In the genomic region with DNA sequence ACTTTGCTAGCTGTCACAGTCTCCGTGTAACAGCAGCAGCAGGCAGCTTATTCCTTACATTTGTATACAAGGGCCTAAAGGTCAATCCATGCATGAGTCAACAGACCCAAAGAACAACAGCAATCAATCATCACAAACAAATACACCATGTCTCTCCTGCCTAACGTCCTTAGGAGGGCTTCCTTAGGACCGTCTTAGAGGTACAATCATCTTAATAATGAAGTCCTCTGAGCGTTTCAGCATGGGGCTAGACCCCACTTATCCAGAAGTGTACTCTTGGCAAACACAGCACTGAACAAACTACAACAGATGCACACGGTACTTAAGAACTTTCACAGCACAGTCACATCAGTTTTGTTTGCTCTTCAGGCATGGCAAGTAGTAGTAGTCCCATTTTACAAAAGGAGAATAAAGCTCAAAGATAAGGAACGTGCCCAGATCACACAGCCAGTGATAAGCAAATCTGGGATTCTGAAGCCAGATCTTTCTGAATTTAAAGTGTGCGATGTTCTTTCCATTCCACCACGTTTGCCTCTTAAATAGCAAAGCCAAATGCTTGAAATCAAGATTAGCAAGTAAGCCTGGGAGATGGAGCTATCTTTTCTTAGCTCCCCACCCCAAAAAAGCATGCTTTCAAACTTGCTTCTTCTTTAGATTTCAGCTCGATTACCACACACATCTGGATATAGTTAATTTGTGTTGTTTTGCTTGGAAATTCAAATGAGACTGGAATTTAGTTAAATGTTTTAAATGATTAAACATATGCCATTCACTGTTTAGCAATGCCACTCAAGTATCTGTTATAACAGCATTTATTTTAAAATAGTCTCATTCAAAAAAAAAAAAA, we compare ENCODE assay signal across 13 cellular contexts. TPM values are rescaled to one million over a fixed set of nuclear protein-coding genes. Genes with fewer than 3 reads are reported as not detected.
DNase-seq lines count a peak whose midpoint lies in the region; ATAC-seq, FAIRE-seq and TF ChIP-seq lines count a peak whose summit lies in the region.
"Had no signal": no experiment of that assay in that cellular context is flagged by ENCODE, and none has a peak within 500 bp of the region (broad histone marks: within the 10 kb centered on the region; RNA-seq: fewer than 3 reads in every experiment).

No MANE protein-coding gene starts in this region.

- H3K27me3 Mint-ChIP-seq in natural killer cell (ENCODE audit: low read depth in 2 of 2) = no peaks in the 10 kb centered on the region
- H3K27me3 Mint-ChIP-seq: central memory CD8-positive, alpha-beta T cell had no signal

- no peaks in the 10 kb centered on the region for H3K36me3 Mint-ChIP-seq in natural killer cell

- H3K9me3 Mint-ChIP-seq in natural killer cell = no peaks in the 10 kb centered on the region
- H3K9me3 Mint-ChIP-seq: central memory CD8-positive, alpha-beta T cell; T-helper 2 cell treated with Interferon-gamma antibody and Interleukin-4, amounts not matched to agents 5 μg/mL and 100 μg/mL, for 36 hours had no signal

- H3K4me3 Mint-ChIP-seq in natural killer cell = no peak overlapping the region
- H3K4me3 Mint-ChIP-seq: central memory CD8-positive, alpha-beta T cell; T-helper 2 cell treated with Interferon-gamma antibody and Interleukin-4, amounts not matched to agents 5 μg/mL and 100 μg/mL, for 36 hours had no signal

- H3K27me3 ChIP-seq in adipocyte (replicated peaks; ENCODE audit: control insufficient read depth, insufficient read depth, low read length) (no peaks in the 10 kb centered on the region), lower lobe of right lung (ENCODE audit: low read depth) (no peaks in the 10 kb centered on the region)

- intact Hi-C loops in lower lobe of right lung (cut with DNase I) = no loop called here
- intact Hi-C loops in natural killer cell (cut with micrococcal nuclease) = no loop called here

- peak; percentile 14 to 66 for ATAC-seq in lower lobe of right lung
- no peak for ATAC-seq in natural killer cell

- H3K4me3 ChIP-seq in adipocyte (ENCODE audit: low read length) (peak overlapping the region; percentile 55), lower lobe of right lung (no peak overlapping the region)
- H3K4me3 ChIP-seq: skin epidermis had no signal

- peak overlapping the region; percentile 44 for H3K9ac ChIP-seq in adipocyte (ENCODE audit: low read length)

- DNase-seq in DMS53 treated with DMSO at 0.1 percent for 48 hours (lab: John Stamatoyannopoulos, UW; ENCODE audit: unreplicated experiment) = peak; percentile 53
- DNase-seq in HTR-8/SVneo (ENCODE audit: insufficient read length, low spot score) = peak; percentile 34
- DNase-seq in adipocyte (ENCODE audit: low read depth) = peak; percentile 80
- DNase-seq in lower lobe of right lung = no peak
- no peak for DNase-seq in natural killer cell
- no peak for DNase-seq in activated CD8-positive, alpha-beta memory T cell treated with anti-CD3 and anti-CD28 coated beads for 24 hours
- no peak for DNase-seq in stimulated activated CD4-positive, alpha-beta T cell treated with anti-CD3 and anti-CD28 coated beads, Interleukin-2, amount 100 ng/mL, for 48 hours
- DNase-seq in activated CD8-positive, alpha-beta memory T cell treated with anti-CD3 and anti-CD28 coated beads, Interleukin-2, amount 50 U/mL, for 4 hours = no peak
- DNase-seq: DND-41, NCI-H526 treated with DMSO at 0.1 percent for 48 hours had no signal

- H3K9me3 ChIP-seq in adipocyte (ENCODE audit: control insufficient read depth, low read length) = no peaks in the 10 kb centered on the region
- H3K9me3 ChIP-seq in lower lobe of right lung = no peaks in the 10 kb centered on the region

- no peak overlapping the region for H3K27ac Mint-ChIP-seq in natural killer cell
- H3K27ac Mint-ChIP-seq: T-helper 2 cell treated with Interferon-gamma antibody and Interleukin-4, amounts not matched to agents 5 μg/mL and 100 μg/mL, for 36 hours had no signal

- peaks cover 52 to 70% of the 10 kb centered on the region in 2 donors for H3K4me1 Mint-ChIP-seq in natural killer cell

- no peak for FAIRE-seq in HTR-8/SVneo (lab: Jason Lieb, UNC)

- TF ChIP-seq CTCF in lower lobe of right lung (IDR thresholded peaks at IDR 0.05) (no peak), natural killer cell (IDR thresholded peaks at IDR 0.05) (no peak)

- H3K36me3 ChIP-seq in adipocyte (ENCODE audit: control insufficient read depth, insufficient read depth, low read length, severe bottlenecking) (peaks cover 21% of the 10 kb centered on the region), lower lobe of right lung (peaks cover 14% of the 10 kb centered on the region)

- H3K4me1 ChIP-seq in adipocyte (ENCODE audit: control insufficient read depth, insufficient read depth, low read length) (peaks cover 58% of the 10 kb centered on the region), lower lobe of right lung (peaks cover 39% of the 10 kb centered on the region)

- H3K27ac ChIP-seq in lower lobe of right lung = no peak overlapping the region

RNA-seq across cellular contexts. Expression of gene PSMB7, which starts 24.2 kb away (rescaled TPM):
- total RNA-seq in lower lobe of right lung = 73.2 TPM
- total RNA-seq in natural killer cell = 10 to 100 TPM; 75.6 to 75.9 (median 75.8) TPM

RNA-seq across cellular contexts. Expression of gene ADGRD2, which starts 59.2 kb away (rescaled TPM):
- total RNA-seq in lower lobe of right lung (not detected), natural killer cell (not detected)

Comparison
In these comparisons a context has a peak if more than half of its experiments do, and no peak if none do; other contexts are left out.
1. DNase-seq: peak in DMS53 treated with DMSO at 0.1 percent for 48 hours (single experiment), HTR-8/SVneo (single experiment) and adipocyte (single experiment); none in lower lobe of right lung (single experiment), natural killer cell (single experiment), activated CD8-positive, alpha-beta memory T cell treated with anti-CD3 and anti-CD28 coated beads for 24 hours (single experiment), stimulated activated CD4-positive, alpha-beta T cell treated with anti-CD3 and anti-CD28 coated beads, Interleukin-2, amount 100 ng/mL, for 48 hours (0 of 2) and activated CD8-positive, alpha-beta memory T cell treated with anti-CD3 and anti-CD28 coated beads, Interleukin-2, amount 50 U/mL, for 4 hours (single experiment).
2. ATAC-seq: peak in lower lobe of right lung (2 of 2); none in natural killer cell (0 of 3).